In genomic region chr11:123059056-123059920, GRCh38 we compare ENCODE assay signal across 1 cellular context.
A peak's percentile ranks its signal among the peaks of the same experiment; 100 is the strongest.
TF ChIP-seq lines count a peak whose summit lies in the region.

No MANE protein-coding gene starts in this region.

TF ChIP-seq in GM12878, 131 proteins besides CTCF, POLR2A, EP300 and RAD21:
- 0 out of 2 replicates have a peak, but pooled peaks have one; percentile 15 for TF ChIP-seq LARP7 (IDR thresholded peaks at IDR 0.05)
- TF ChIP-seq YY1 (IDR thresholded peaks at IDR 0.05; ENCODE audit: low read depth, low read length): peak; percentile 51
TF ChIP-seq in GM12878: peak in this region for 2; not testable (repeated sequence) for 129.
